21 cellular contexts compared by ENCODE assay signal in genomic region chrX:66039916-66040315, GRCh38. TPM values are rescaled to one million over a fixed set of nuclear protein-coding genes. Genes with fewer than 3 reads are reported as not detected.
DNase-seq lines count a peak whose midpoint lies in the region; ATAC-seq and TF ChIP-seq lines count a peak whose summit lies in the region.
"Had no signal": no experiment of that assay in that cellular context is flagged by ENCODE, and none has a peak within 500 bp of the region (broad histone marks: within the 10 kb centered on the region; RNA-seq: fewer than 3 reads in every experiment).

VSIG4 (minus strand) TSS chrX:66040080; CDS start chrX:66039998, 82 bp downstream.

- H3K27me3 ChIP-seq in thyroid gland (no peaks in the 10 kb centered on the region), SK-N-SH (ENCODE audit: insufficient read depth) (no peaks in the 10 kb centered on the region), HAP-1 (ENCODE audit: low read depth) (no peaks in the 10 kb centered on the region)

- 88 to 93% methylated on average over 2 of the region's 2 CpGs for WGBS in thyroid gland, 2 donors
- WGBS in SK-N-SH (ENCODE audit: low lambda C conversion rate): 5% methylated on average over 2 of the region's 2 CpGs

- POLR2A ChIA-PET in SK-N-SH (lab: Yijun Ruan, JAX): interaction anchor here (0.6 kb wide), 1 partner anchor 544 kb away, joined by 3 read pairs; no protein-coding TSS in a partner anchor

- in situ Hi-C loops in HAP-1 (cut with MboI; ENCODE audit: low sequenced_read_pairs): no loop called here

- TF ChIP-seq CTCF in thyroid gland (IDR thresholded peaks at IDR 0.05) (no peak), SK-N-SH (IDR thresholded peaks at IDR 0.05) (no peak)

- ATAC-seq in Right ventricle myocardium superior (ENCODE audit: poor library complexity) (peak; percentile 57), GM21390 (IDR thresholded peaks at IDR 0.05; ENCODE audit: unreplicated experiment) (no peak)
- ATAC-seq: activated T-helper 17 cell treated with anti-CD3 and anti-CD28 coated beads, Interleukin-2, amount 50 U/mL, for 72 hours; GM12878; HCT116 had no signal

- H3K9me2 ChIP-seq in SK-N-SH: no peaks in the 10 kb centered on the region

- no peaks in the 10 kb centered on the region for H3K4me1 ChIP-seq in thyroid gland
- no peaks in the 10 kb centered on the region for H3K4me1 ChIP-seq in SK-N-SH (ENCODE audit: control insufficient read depth in 1 of 2, insufficient read depth in 2 of 2, low read depth in 1 of 2, low read length in 1 of 2)
- no peaks in the 10 kb centered on the region for H3K4me1 ChIP-seq in HAP-1
- H3K4me1 ChIP-seq: Caco-2 had no signal

- H2AFZ ChIP-seq in SK-N-SH (ENCODE audit: low read depth): no peak within 1 kb of the TSS

- no peak for TF ChIP-seq POLR2A in thyroid gland (IDR thresholded peaks at IDR 0.05)

- no peaks in the 10 kb centered on the region for H3F3A ChIP-seq in SK-N-SH (replicated peaks; ENCODE audit: insufficient read depth)

- H3K4me2 ChIP-seq in SK-N-SH: no peak within 1 kb of the TSS

- CTCF ChIA-PET in SK-N-SH (lab: Yijun Ruan, JAX): no interaction called here

- H3K9me3 ChIP-seq in thyroid gland (no peaks in the 10 kb centered on the region), SK-N-SH (no peaks in the 10 kb centered on the region), HAP-1 (no peaks in the 10 kb centered on the region)
- H3K9me3 ChIP-seq: Caco-2 had no signal

- TF ChIP-seq RAD21 in SK-N-SH (IDR thresholded peaks at IDR 0.05; ENCODE audit: low read length): no peak

- DNase-seq in Kasumi-1 (lab: John Stamatoyannopoulos, UW): peak; percentile 9 to 15
- peak; percentile 46 for DNase-seq in Right ventricle myocardium superior
- DNase-seq in mucosa of gallbladder (ENCODE audit: low spot score): no peak
- DNase-seq in thyroid gland: no peak
- no peak for DNase-seq in HT-29 (ENCODE audit: low spot score)
- DNase-seq in SK-N-SH: no peak
- no peak for DNase-seq in HAP-1 (ENCODE audit: low spot score in 2 of 2)
- DNase-seq: amniotic stem cell, Caco-2, IMR-90, NCI-H2107, NCI-H748 treated with DMSO at 0.1 percent for 48 hours, SW 1271 had no signal

- TF ChIP-seq EP300 in SK-N-SH (IDR thresholded peaks at IDR 0.05; ENCODE audit: borderline replicate concordance in 1 of 2, low read depth in 1 of 2, low read length in 1 of 2): no peak

- H3K9ac ChIP-seq in SK-N-SH: no peak within 1 kb of the TSS

- H3K79me2 ChIP-seq in SK-N-SH (ENCODE audit: insufficient read depth): no peaks in the 10 kb centered on the region

- H4K20me1 ChIP-seq in SK-N-SH (ENCODE audit: insufficient read depth): no peaks in the 10 kb centered on the region

- H3K36me3 ChIP-seq in thyroid gland (no peaks in the 10 kb centered on the region), SK-N-SH (replicated peaks in 1 of 2; ENCODE audit: control insufficient read depth in 1 of 2, insufficient read depth in 2 of 2, low read length in 1 of 2) (no peaks in the 10 kb centered on the region), HAP-1 (replicated peaks) (no peaks in the 10 kb centered on the region)

- H3K4me3 ChIP-seq in thyroid gland (replicated peaks in 1 of 3) (no peak within 1 kb of the TSS), SK-N-SH (ENCODE audit: low read depth in 2 of 2, low read length in 1 of 2) (no peak within 1 kb of the TSS), HAP-1 (no peak within 1 kb of the TSS)
- H3K4me3 ChIP-seq: GM12878 had no signal

- intact Hi-C loops in Right ventricle myocardium superior (cut with DNase I) (no loop called here), thyroid gland (cut with DNase I) (no loop called here)

- H3K27ac ChIP-seq in thyroid gland (no peak within 1 kb of the TSS), SK-N-SH (ENCODE audit: low read depth in 2 of 2, low read length in 1 of 2) (no peak within 1 kb of the TSS)

TF ChIP-seq in SK-N-SH, 30 proteins besides CTCF, POLR2A, EP300 and RAD21:
- no peak for TF ChIP-seq POLR2AphosphoS5 (IDR thresholded peaks at IDR 0.05; ENCODE audit: low read depth, low read length)
- TF ChIP-seq RCOR1 (IDR thresholded peaks at IDR 0.05; ENCODE audit: low read length): no peak
- TF ChIP-seq, protein P1, sequence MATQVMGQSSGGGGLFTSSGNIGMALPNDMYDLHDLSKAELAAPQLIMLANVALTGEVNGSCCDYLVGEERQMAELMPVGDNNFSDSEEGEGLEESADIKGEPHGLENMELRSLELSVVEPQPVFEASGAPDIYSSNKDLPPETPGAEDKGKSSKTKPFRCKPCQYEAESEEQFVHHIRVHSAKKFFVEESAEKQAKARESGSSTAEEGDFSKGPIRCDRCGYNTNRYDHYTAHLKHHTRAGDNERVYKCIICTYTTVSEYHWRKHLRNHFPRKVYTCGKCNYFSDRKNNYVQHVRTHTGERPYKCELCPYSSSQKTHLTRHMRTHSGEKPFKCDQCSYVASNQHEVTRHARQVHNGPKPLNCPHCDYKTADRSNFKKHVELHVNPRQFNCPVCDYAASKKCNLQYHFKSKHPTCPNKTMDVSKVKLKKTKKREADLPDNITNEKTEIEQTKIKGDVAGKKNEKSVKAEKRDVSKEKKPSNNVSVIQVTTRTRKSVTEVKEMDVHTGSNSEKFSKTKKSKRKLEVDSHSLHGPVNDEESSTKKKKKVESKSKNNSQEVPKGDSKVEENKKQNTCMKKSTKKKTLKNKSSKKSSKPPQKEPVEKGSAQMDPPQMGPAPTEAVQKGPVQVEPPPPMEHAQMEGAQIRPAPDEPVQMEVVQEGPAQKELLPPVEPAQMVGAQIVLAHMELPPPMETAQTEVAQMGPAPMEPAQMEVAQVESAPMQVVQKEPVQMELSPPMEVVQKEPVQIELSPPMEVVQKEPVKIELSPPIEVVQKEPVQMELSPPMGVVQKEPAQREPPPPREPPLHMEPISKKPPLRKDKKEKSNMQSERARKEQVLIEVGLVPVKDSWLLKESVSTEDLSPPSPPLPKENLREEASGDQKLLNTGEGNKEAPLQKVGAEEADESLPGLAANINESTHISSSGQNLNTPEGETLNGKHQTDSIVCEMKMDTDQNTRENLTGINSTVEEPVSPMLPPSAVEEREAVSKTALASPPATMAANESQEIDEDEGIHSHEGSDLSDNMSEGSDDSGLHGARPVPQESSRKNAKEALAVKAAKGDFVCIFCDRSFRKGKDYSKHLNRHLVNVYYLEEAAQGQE (IDR thresholded peaks at IDR 0.05; ENCODE audit: low read depth, low read length): no peak
- no peak for TF ChIP-seq IRF3 (IDR thresholded peaks at IDR 0.05; ENCODE audit: low read depth, low read length)
- TF ChIP-seq, protein P2, sequence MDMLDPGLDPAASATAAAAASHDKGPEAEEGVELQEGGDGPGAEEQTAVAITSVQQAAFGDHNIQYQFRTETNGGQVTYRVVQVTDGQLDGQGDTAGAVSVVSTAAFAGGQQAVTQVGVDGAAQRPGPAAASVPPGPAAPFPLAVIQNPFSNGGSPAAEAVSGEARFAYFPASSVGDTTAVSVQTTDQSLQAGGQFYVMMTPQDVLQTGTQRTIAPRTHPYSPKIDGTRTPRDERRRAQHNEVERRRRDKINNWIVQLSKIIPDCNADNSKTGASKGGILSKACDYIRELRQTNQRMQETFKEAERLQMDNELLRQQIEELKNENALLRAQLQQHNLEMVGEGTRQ (IDR thresholded peaks at IDR 0.05; ENCODE audit: borderline replicate concordance, low read depth, low read length): no peak
- no peak for TF ChIP-seq EZH2phosphoT487 (IDR thresholded peaks at IDR 0.05; ENCODE audit: borderline replicate concordance, low read depth)
- TF ChIP-seq SIN3A (IDR thresholded peaks at IDR 0.05; ENCODE audit: borderline replicate concordance, low read depth, low read length): no peak
- TF ChIP-seq USF1 (IDR thresholded peaks at IDR 0.05; ENCODE audit: borderline replicate concordance, low read depth): no peak
- no peak for TF ChIP-seq YY1 (IDR thresholded peaks at IDR 0.05; ENCODE audit: low read depth)
- no peak for TF ChIP-seq RXRA (IDR thresholded peaks at IDR 0.05; ENCODE audit: borderline replicate concordance, low read depth)
- no peak for TF ChIP-seq GABPA (IDR thresholded peaks at IDR 0.05; ENCODE audit: low read depth)
- TF ChIP-seq MEF2A (IDR thresholded peaks at IDR 0.05; ENCODE audit: borderline replicate concordance, low read depth): no peak
- no peak for TF ChIP-seq FOXJ3 (CRISPR knock-in tag; IDR thresholded peaks at IDR 0.05)
- TF ChIP-seq GATA2 (CRISPR knock-in tag; IDR thresholded peaks at IDR 0.05): no peak
- no peak for TF ChIP-seq TCF12 (IDR thresholded peaks at IDR 0.05)
- TF ChIP-seq JUND (IDR thresholded peaks at IDR 0.05): no peak
- TF ChIP-seq NRF1 (IDR thresholded peaks at IDR 0.05; ENCODE audit: low read depth, low read length): no peak
- TF ChIP-seq ELF1 (IDR thresholded peaks at IDR 0.05): no peak
- no peak for TF ChIP-seq FOXM1 (IDR thresholded peaks at IDR 0.05; ENCODE audit: low read depth)
- TF ChIP-seq TAF1 (IDR thresholded peaks at IDR 0.05; ENCODE audit: borderline replicate concordance, low read depth, low read length): no peak

RNA-seq across cellular contexts. Expression of gene VSIG4, which starts in this region (rescaled TPM):
- total RNA-seq in Right ventricle myocardium superior: 56.6 TPM
- 61.5 TPM for total RNA-seq in mucosa of gallbladder
- total RNA-seq in thyroid gland: 10 to 100 TPM; 29.4 to 84.3 (median 34.0) TPM
- total RNA-seq in HT-29 (2014; rRNA removed; shearing (Covaris generic)): not detected in 2 replicates
- not detected in 2 replicates for polyA plus RNA-seq in SK-N-SH (2012; rRNA removed)
- polyA plus RNA-seq in SK-N-SH (2012; cell fraction: cytosol; rRNA removed): not detected in 2 replicates
- polyA plus RNA-seq in SK-N-SH (2012; cell fraction: nucleus; rRNA removed): not detected in 2 replicates
- total RNA-seq: activated CD8-positive, alpha-beta memory T cell treated with anti-CD3 and anti-CD28 coated beads for 36 hours; Caco-2; epithelial cell of proximal tubule; IMR-90; progenitor cell of endocrine pancreas had no signal
- polyA plus RNA-seq: IMR-90, keratinocyte had no signal

Comparison
In these comparisons a context has a peak if more than half of its experiments do, and no peak if none do; other contexts are left out.
1. RNA of gene VSIG4 (total RNA-seq): 61.5 TPM in mucosa of gallbladder (single experiment), 56.6 TPM in Right ventricle myocardium superior (single experiment) and 29.4 to 84.3 TPM in thyroid gland; not detected in HT-29; every median in the first group is over 10 times any median in the second.
2. DNase-seq: peak in Kasumi-1 (2 of 2) and Right ventricle myocardium superior (single experiment); none in mucosa of gallbladder (single experiment), thyroid gland (0 of 2), HT-29 (single experiment), SK-N-SH (single experiment) and HAP-1 (0 of 2).